8 cellular contexts compared by ENCODE assay signal in genomic region chr1:64917328-64917861, GRCh38. TPM values are rescaled to one million over a fixed set of nuclear protein-coding genes. Genes with fewer than 3 reads are reported as not detected.
DNase-seq lines count a peak whose midpoint lies in the region; ATAC-seq and TF ChIP-seq lines count a peak whose summit lies in the region.

No MANE protein-coding gene starts in this region.

- H3K27me3 ChIP-seq in SJSA1 (replicated peaks) (no peaks in the 10 kb centered on the region), fibroblast of lung (ENCODE audit: control insufficient read depth, insufficient read depth, low read length) (no peaks in the 10 kb centered on the region)

- H3K9me3 ChIP-seq in SJSA1 (replicated peaks) (no peaks in the 10 kb centered on the region), fibroblast of lung (ENCODE audit: control insufficient read depth, insufficient read depth, low read depth, low read length) (no peaks in the 10 kb centered on the region)

- peak overlapping the region; percentile 73 for H3K4me2 ChIP-seq in fibroblast of lung (ENCODE audit: extremely low read depth, insufficient read depth, low read length)

- H4K20me1 ChIP-seq in fibroblast of lung (ENCODE audit: control insufficient read depth, extremely low read depth, insufficient read depth, low read length) = no peaks in the 10 kb centered on the region

- peak overlapping the region; percentile 67 for H3K27ac ChIP-seq in SJSA1
- H3K27ac ChIP-seq in fibroblast of lung (ENCODE audit: insufficient read depth, low read length) = peak overlapping the region; percentile 74

- DNase-seq in SJSA1 (ENCODE audit: low read depth in 1 of 2, low spot score in 2 of 2) = peak; percentile 89 to 91
- peak; percentile 98 to 99 for DNase-seq in fibroblast of lung (ENCODE audit: low read depth in 2 of 2)
- peak; percentile 97 for DNase-seq in non-pigmented ciliary epithelial cell (ENCODE audit: low read depth)
- no peak for DNase-seq in NCI-H2081 treated with DMSO at 0.1 percent for 48 hours (lab: John Stamatoyannopoulos, UW)
- DNase-seq in activated gamma-delta T cell (lab: John Stamatoyannopoulos, UW) = no peak

- H3K36me3 ChIP-seq in SJSA1 (no peaks in the 10 kb centered on the region), fibroblast of lung (ENCODE audit: control insufficient read depth, insufficient read depth, low read length) (no peaks in the 10 kb centered on the region)

- H3K4me1 ChIP-seq in SJSA1 (replicated peaks) = peaks cover 44% of the 10 kb centered on the region
- H3K4me1 ChIP-seq in fibroblast of lung (ENCODE audit: control insufficient read depth, extremely low read depth, insufficient read depth, low read length) = peaks cover 33% of the 10 kb centered on the region

- H3K79me2 ChIP-seq in fibroblast of lung (ENCODE audit: control insufficient read depth, insufficient read depth, low read length) = peaks cover 52% of the 10 kb centered on the region

- no peak overlapping the region for H3K9ac ChIP-seq in fibroblast of lung (ENCODE audit: insufficient read depth, low read length)

- no peak overlapping the region for H2AFZ ChIP-seq in fibroblast of lung (ENCODE audit: low read length)

- no peak for TF ChIP-seq CTCF in fibroblast of lung (conservative IDR thresholded peaks at IDR 0.05 in 1 of 2, IDR thresholded peaks at IDR 0.05 in 1 of 2; ENCODE audit: low read depth in 1 of 2, low read length in 2 of 2)

- H3K4me3 ChIP-seq in SJSA1 = no peak overlapping the region
- H3K4me3 ChIP-seq in fibroblast of lung (replicated peaks in 1 of 4; ENCODE audit: control extremely low read depth in 1 of 4, insufficient read depth in 1 of 4, low read depth in 3 of 4, low read length in 4 of 4) = no peak overlapping the region

- ATAC-seq in GM18907 (IDR thresholded peaks at IDR 0.05; ENCODE audit: unreplicated experiment) = peak; percentile 43
- ATAC-seq in GM19467 (IDR thresholded peaks at IDR 0.05; ENCODE audit: unreplicated experiment) = no peak
- no peak for ATAC-seq in GM21723 (IDR thresholded peaks at IDR 0.05; ENCODE audit: unreplicated experiment)

RNA-seq across cellular contexts. Expression of gene JAK1, which starts 49.0 kb away (rescaled TPM):
- total RNA-seq in SJSA1 (2014; rRNA removed; shearing (Covaris generic)) = 99.7 and 172 TPM in 2 replicates
- total RNA-seq in fibroblast of lung = 145 and 152 TPM in 2 replicates
- polyA plus RNA-seq in fibroblast of lung = 131 and 144 TPM in 2 replicates
- polyA plus RNA-seq in fibroblast of lung (2012) = 92.7 and 111 TPM in 2 replicates
- polyA minus RNA-seq in fibroblast of lung (ENCODE audit: low replicate concordance) = 132 and 135 TPM in 2 replicates

Comparison
In these comparisons a context has a peak if more than half of its experiments do, and no peak if none do; other contexts are left out.
1. DNase-seq: peak in SJSA1 (2 of 2), fibroblast of lung (2 of 2) and non-pigmented ciliary epithelial cell (single experiment); none in NCI-H2081 treated with DMSO at 0.1 percent for 48 hours (single experiment) and activated gamma-delta T cell (single experiment).